11 cellular contexts compared by ENCODE assay signal in genomic region chr14:35295845-35296161, GRCh38.
DNase-seq lines count a peak whose midpoint lies in the region; ATAC-seq and TF ChIP-seq lines count a peak whose summit lies in the region.
"Had no signal": no experiment of that assay in that cellular context is flagged by ENCODE, and none has a peak within 500 bp of the region (broad histone marks: within the 10 kb centered on the region; RNA-seq: fewer than 3 reads in every experiment).

No MANE protein-coding gene starts in this region.

- H3K27me3 ChIP-seq in KMS-11 (ENCODE audit: insufficient read depth, low read depth), result no peaks in the 10 kb centered on the region
- H3K27me3 ChIP-seq in neutrophil, result no peaks in the 10 kb centered on the region

- peaks cover 33% of the 10 kb centered on the region for H3K36me3 Mint-ChIP-seq in activated naive CD8-positive, alpha-beta T cell treated with anti-CD3 and anti-CD28 coated beads, Interleukin-2, amount 50 U/mL, for 24 hours (ENCODE audit: low read depth)

- H3K4me1 ChIP-seq in KMS-11 (ENCODE audit: low read depth, poor library complexity, severe bottlenecking) (peaks cover 43% of the 10 kb centered on the region), neutrophil (ENCODE audit: control insufficient read depth in 1 of 2, insufficient read depth in 1 of 2, low read depth in 1 of 2, low read length in 1 of 2) (peaks cover 74 to 78% of the 10 kb centered on the region in 2 experiments)

- H3K9me3 Mint-ChIP-seq in activated naive CD8-positive, alpha-beta T cell treated with anti-CD3 and anti-CD28 coated beads, Interleukin-2, amount 50 U/mL, for 24 hours, result no peaks in the 10 kb centered on the region

- H3K27ac ChIP-seq in KMS-11 (no peak overlapping the region), neutrophil (peak overlapping the region; percentile 33)

- H3K4me3 ChIP-seq in KMS-11 (IDR thresholded peaks at IDR 0.05; ENCODE audit: insufficient read depth, low read depth, low read length) (no peak overlapping the region), neutrophil (ENCODE audit: low read depth in 1 of 2, low read length in 1 of 2) (no peak overlapping the region)

- H4K20me1 ChIP-seq in KMS-11 (ENCODE audit: insufficient read depth), result no peaks in the 10 kb centered on the region

- H3K27me3 Mint-ChIP-seq in activated naive CD8-positive, alpha-beta T cell treated with anti-CD3 and anti-CD28 coated beads, Interleukin-2, amount 50 U/mL, for 24 hours, result peaks cover 1% of the 10 kb centered on the region

- H3K27ac Mint-ChIP-seq in activated naive CD8-positive, alpha-beta T cell treated with anti-CD3 and anti-CD28 coated beads, Interleukin-2, amount 50 U/mL, for 24 hours, result peak overlapping the region; percentile 51

- no peak for TF ChIP-seq CTCF in KMS-11 (conservative IDR thresholded peaks at IDR 0.05; ENCODE audit: low read depth, low read length)
- no peak for TF ChIP-seq CTCF in neutrophil (IDR thresholded peaks at IDR 0.05)

- H3K79me2 ChIP-seq in KMS-11 (ENCODE audit: insufficient read depth, low read depth), result peaks cover 85% of the 10 kb centered on the region

- H3K9me3 ChIP-seq in neutrophil, result no peaks in the 10 kb centered on the region

- peak overlapping the region; percentile 65 for H3K4me3 Mint-ChIP-seq in activated naive CD8-positive, alpha-beta T cell treated with anti-CD3 and anti-CD28 coated beads, Interleukin-2, amount 50 U/mL, for 24 hours

- no peak overlapping the region for H3K9ac ChIP-seq in KMS-11

- DNase-seq in SIG-M5 treated with dmso at 0.1 percent for 504 hours (lab: John Stamatoyannopoulos, UW; ENCODE audit: unreplicated experiment), result peak; percentile 42
- no peak for DNase-seq in SIG-M5 (lab: John Stamatoyannopoulos, UW)
- DNase-seq in activated naive CD8-positive, alpha-beta T cell treated with anti-CD3 and anti-CD28 coated beads, Interleukin-2, amount 50 U/mL, for 24 hours, result no peak
- DNase-seq in DMS53 (lab: John Stamatoyannopoulos, UW), result no peak
- no peak for DNase-seq in CD1c-positive myeloid dendritic cell (ENCODE audit: extremely low spot score)
- DNase-seq in NCI-H1436 (lab: John Stamatoyannopoulos, UW), result no peak
- DNase-seq: ACHN; activated gamma-delta T cell; stimulated activated CD4-positive, alpha-beta T cell treated with anti-CD3 and anti-CD28 coated beads, Interleukin-4, amount 100 ng/mL, for 24 hours had no signal

- ATAC-seq in activated naive CD8-positive, alpha-beta T cell treated with anti-CD3 and anti-CD28 coated beads, Interleukin-2, amount 50 U/mL, for 24 hours, result no peak

- H2AFZ ChIP-seq in KMS-11 (ENCODE audit: low read depth), result no peak overlapping the region

- H3K4me1 Mint-ChIP-seq in activated naive CD8-positive, alpha-beta T cell treated with anti-CD3 and anti-CD28 coated beads, Interleukin-2, amount 50 U/mL, for 24 hours, result peaks cover 74% of the 10 kb centered on the region

- 0 out of 2 replicates have a peak overlapping the region, but pooled peaks have one; percentile 93 for H3K4me2 ChIP-seq in KMS-11

- H3K36me3 ChIP-seq in KMS-11 (ENCODE audit: insufficient read depth) (no peaks in the 10 kb centered on the region), neutrophil (no peaks in the 10 kb centered on the region)
